Comparison of ENCODE assay signal across 19 cellular contexts in genomic region chr5:111772456-111772855, GRCh38. TPM values are rescaled to one million over a fixed set of nuclear protein-coding genes. Genes with fewer than 3 reads are reported as not detected.
DNase-seq lines count a peak whose midpoint lies in the region; ATAC-seq, FAIRE-seq and TF ChIP-seq lines count a peak whose summit lies in the region.
"Had no signal": no experiment of that assay in that cellular context is flagged by ENCODE, and none has a peak within 500 bp of the region (broad histone marks: within the 10 kb centered on the region; RNA-seq: fewer than 3 reads in every experiment).

No MANE protein-coding gene starts in this region.

- peaks cover 1% of the 10 kb centered on the region; the same call in 1 of the 2 replicates for H3K23me2 ChIP-seq in H1 (ENCODE audit: low read depth, low read length)

- H4K91ac ChIP-seq in H1 (replicated peaks; ENCODE audit: insufficient read length, low read length) = no peak overlapping the region

- H2BK120ac ChIP-seq in H1 (replicated peaks; ENCODE audit: low read depth, low read length) = no peak overlapping the region

- H3K9me3 ChIP-seq in SK-N-SH = no peaks in the 10 kb centered on the region
- no peaks in the 10 kb centered on the region for H3K9me3 ChIP-seq in H1 (ENCODE audit: insufficient read depth in 2 of 2, low read depth in 1 of 2, low read length in 1 of 2)
- H3K9me3 ChIP-seq: psoas muscle, SJCRH30, testis had no signal

- no peaks in the 10 kb centered on the region for H3K79me1 ChIP-seq in H1 (ENCODE audit: low read depth, low read length)

- no peak for ATAC-seq in SK-N-SH treated with all-trans-retinoic acid at 6 μM for 48 hours
- no peak for ATAC-seq in HG02642 (IDR thresholded peaks at IDR 0.05; ENCODE audit: poor library complexity, unreplicated experiment)
- no peak for ATAC-seq in HG03139 (IDR thresholded peaks at IDR 0.05; ENCODE audit: unreplicated experiment)
- ATAC-seq in GM18505 (IDR thresholded peaks at IDR 0.05; ENCODE audit: unreplicated experiment) = no peak
- ATAC-seq: psoas muscle had no signal

- H4K20me1 ChIP-seq in SK-N-SH (ENCODE audit: insufficient read depth) = no peaks in the 10 kb centered on the region
- H4K20me1 ChIP-seq in H1 (replicated peaks in 1 of 2; ENCODE audit: control insufficient read depth in 1 of 2, insufficient read depth in 2 of 2, low read length in 2 of 2) = no peaks in the 10 kb centered on the region

- H2BK15ac ChIP-seq in H1 (ENCODE audit: low read length) = no peak overlapping the region

- H2BK20ac ChIP-seq in H1 (ENCODE audit: low read length) = no peak overlapping the region

- H3K4me2 ChIP-seq in SK-N-SH = no peak overlapping the region
- H3K4me2 ChIP-seq in H1 (ENCODE audit: insufficient read depth in 1 of 2, low read depth in 2 of 2, low read length in 2 of 2) = no peak overlapping the region

- peaks cover 7% of the 10 kb centered on the region for H3F3A ChIP-seq in SK-N-SH (replicated peaks; ENCODE audit: insufficient read depth)

- TF ChIP-seq EP300 in SK-N-SH (IDR thresholded peaks at IDR 0.05; ENCODE audit: borderline replicate concordance in 1 of 2, low read depth in 1 of 2, low read length in 1 of 2) (no peak), H1 (IDR thresholded peaks at IDR 0.05; ENCODE audit: borderline replicate concordance in 1 of 2, low read depth in 2 of 2, low read length in 2 of 2) (no peak)

- CTCF ChIA-PET in SK-N-SH (lab: Yijun Ruan, JAX) = no interaction called here
- CTCF ChIA-PET in H1 (lab: Charles Lee; ENCODE audit: partially characterized antibody) = interaction anchor here (1.0 to 1.1 kb wide), 3 partner anchors 23 to 222 kb away, joined by 3 to 4 read pairs (median 3); no protein-coding TSS in a partner anchor

- no peak overlapping the region for H3K23ac ChIP-seq in H1 (ENCODE audit: insufficient read length)

- no peak overlapping the region for H3K9ac ChIP-seq in SK-N-SH
- no peak overlapping the region for H3K9ac ChIP-seq in H1 (replicated peaks in 1 of 4; ENCODE audit: extremely low read depth in 1 of 4, low read depth in 3 of 4, low read length in 3 of 4)

- no peak for DNase-seq in SK-N-SH
- peak; percentile 44 for DNase-seq in LHCN-M2 (ENCODE audit: low read depth)
- peak in 1 of 2 experiments; percentile 54 for DNase-seq in H1 (ENCODE audit: low read depth in 1 of 2, low spot score in 2 of 2)
- peak; percentile 20 for DNase-seq in urothelium cell line (ENCODE audit: low spot score)
- DNase-seq: activated naive CD4-positive, alpha-beta T cell treated with anti-CD3 and anti-CD28 coated beads, Interleukin-2, amount 10 ng/mL, durations not matched to agents 7 days and 5 days; DMS153; effector CD8-positive, alpha-beta T cell; NCI-H1105 treated with DMSO at 0.1 percent for 48 hours; NK-92 treated with Interleukin-12 subunit alpha and Interleukin-12 subunit beta, amount 100 ng/mL, for 24 hours; psoas muscle; testis had no signal

- no peak overlapping the region for H3K56ac ChIP-seq in H1 (replicated peaks; ENCODE audit: insufficient read length, low read depth, low read length)

- TF ChIP-seq CTCF in SK-N-SH (IDR thresholded peaks at IDR 0.05) = no peak
- peak in 1 of 3 experiments; percentile 24; a peak in 1 of 4 replicates for TF ChIP-seq CTCF in H1 (IDR thresholded peaks at IDR 0.05; ENCODE audit: control extremely low read depth in 1 of 3, insufficient read depth in 1 of 3, low read depth in 1 of 3, low read length in 3 of 3)

- no peak overlapping the region for H3K18ac ChIP-seq in H1 (ENCODE audit: extremely low read depth, low read length)

- no peak overlapping the region for H2AK5ac ChIP-seq in H1 (ENCODE audit: low read depth, low read length)

- H3K36me3 ChIP-seq in SK-N-SH (replicated peaks in 1 of 2; ENCODE audit: control insufficient read depth in 1 of 2, insufficient read depth in 2 of 2, low read length in 1 of 2) = no peaks in the 10 kb centered on the region
- no peaks in the 10 kb centered on the region for H3K36me3 ChIP-seq in H1 (ENCODE audit: control insufficient read depth in 2 of 4, insufficient read depth in 4 of 4, low read length in 3 of 4)
- H3K36me3 ChIP-seq: SJCRH30 had no signal

- no peaks in the 10 kb centered on the region for H3K9me2 ChIP-seq in SK-N-SH

- no peak overlapping the region for H2BK12ac ChIP-seq in H1 (ENCODE audit: low read depth, low read length)

- H3K4me3 ChIP-seq in SK-N-SH (ENCODE audit: low read depth in 2 of 2, low read length in 1 of 2) (no peak overlapping the region), H1 (ENCODE audit: extremely low read depth in 1 of 4, insufficient read depth in 2 of 4, low read depth in 3 of 4, low read length in 4 of 4) (no peak overlapping the region)
- H3K4me3 ChIP-seq: psoas muscle, SJCRH30, testis had no signal

- WGBS in SK-N-SH (ENCODE audit: low lambda C conversion rate) = 76% methylated on average over 5 of the region's 5 CpGs
- 60% methylated on average over 5 of the region's 5 CpGs; no CpG with 5 or more reads in 1 of the 2 experiments for WGBS in H1 (ENCODE audit: extremely low coverage in 1 of 2, insufficient coverage in 1 of 2, insufficient read length in 1 of 2, insufficient replicate concordance in 2 of 2, low coverage in 1 of 2, low lambda C conversion rate in 2 of 2, missing lambda C conversion rate in 1 of 2), 2 experiments

- H4K5ac ChIP-seq in H1 (ENCODE audit: insufficient read length, low read depth, low read length) = no peak overlapping the region

- POLR2A ChIA-PET in SK-N-SH (lab: Yijun Ruan, JAX) = no interaction called here
- POLR2A ChIA-PET in H1 (lab: Charles Lee; ENCODE audit: partially characterized antibody) = interaction anchor here (1.0 to 1.2 kb wide), 2 partner anchors 8 to 14 kb away, joined by 3 to 4 read pairs; no protein-coding TSS in a partner anchor

- no peak overlapping the region for H4K8ac ChIP-seq in H1 (ENCODE audit: extremely low read depth, insufficient read depth, low read length)

- no peak overlapping the region for H2BK5ac ChIP-seq in H1 (ENCODE audit: low read depth, low read length)

- H3K27ac ChIP-seq in SK-N-SH (ENCODE audit: low read depth in 2 of 2, low read length in 1 of 2) (no peak overlapping the region), H1 (ENCODE audit: low read depth, low read length) (no peak overlapping the region)
- H3K27ac ChIP-seq: psoas muscle, SJCRH30, testis had no signal

- H3K27me3 ChIP-seq in SK-N-SH (ENCODE audit: insufficient read depth) (no peaks in the 10 kb centered on the region), H1 (replicated peaks in 1 of 4; ENCODE audit: control insufficient read depth in 3 of 4, extremely low read depth in 1 of 4, insufficient read depth in 3 of 4, low read length in 3 of 4) (no peaks in the 10 kb centered on the region)
- H3K27me3 ChIP-seq: SJCRH30, testis had no signal

- H2AFZ ChIP-seq in SK-N-SH (ENCODE audit: low read depth) (no peak overlapping the region), H1 (ENCODE audit: low read length) (no peak overlapping the region)

- no peak for TF ChIP-seq RAD21 in SK-N-SH (IDR thresholded peaks at IDR 0.05; ENCODE audit: low read length)
- peak; percentile 15 to 16; a peak in 1 of 4 replicates for TF ChIP-seq RAD21 in H1 (IDR thresholded peaks at IDR 0.05 in 1 of 2, conservative IDR thresholded peaks at IDR 0.05 in 1 of 2; ENCODE audit: low read depth in 2 of 2, low read length in 2 of 2)

- H3K79me2 ChIP-seq in SK-N-SH (ENCODE audit: insufficient read depth) = no peaks in the 10 kb centered on the region
- no peaks in the 10 kb centered on the region for H3K79me2 ChIP-seq in H1 (ENCODE audit: control insufficient read depth in 1 of 2, insufficient read depth in 2 of 2, low read length in 2 of 2)

- H3K4me1 ChIP-seq in SK-N-SH (ENCODE audit: control insufficient read depth in 1 of 2, insufficient read depth in 2 of 2, low read depth in 1 of 2, low read length in 1 of 2) (peaks cover 9 to 10% of the 10 kb centered on the region in 2 experiments; a peak in 3 of 4 replicates), H1 (replicated peaks in 1 of 4; ENCODE audit: control insufficient read depth in 3 of 4, insufficient read depth in 4 of 4, low read length in 3 of 4) (peaks cover 0 to 3% (median 0%) of the 10 kb centered on the region in 4 experiments; a peak in 3 of 7 replicates)
- H3K4me1 ChIP-seq: testis had no signal

- peak overlapping the region; percentile 93 for H3K4ac ChIP-seq in H1 (replicated peaks; ENCODE audit: insufficient read length, low read depth, low read length)

- FAIRE-seq in H1 (lab: Jason Lieb, UNC) = peak; percentile 94
- FAIRE-seq in urothelium cell line (lab: Jason Lieb, UNC) = no peak
- FAIRE-seq: bronchial epithelial cell, frontal cortex, GM12891 had no signal

- no peak overlapping the region for H3K14ac ChIP-seq in H1 (ENCODE audit: insufficient read length)

- TF ChIP-seq POLR2A in H1 (IDR thresholded peaks at IDR 0.05; ENCODE audit: control extremely low read depth in 1 of 2, low read depth in 2 of 2, low read length in 2 of 2) (no peak), GM18505 (IDR thresholded peaks at IDR 0.05; ENCODE audit: borderline replicate concordance, extremely low read depth, insufficient read depth, insufficient read length) (no peak)

TF ChIP-seq in SK-N-SH treated with all-trans-retinoic acid at 6 μM for 48 hours, 23 proteins besides CTCF, POLR2A, EP300 and RAD21 (continues in another document):
- TF ChIP-seq ARNTL (CRISPR knock-in tag; IDR thresholded peaks at IDR 0.05; ENCODE audit: borderline replicate concordance, low read depth) = no peak
- TF ChIP-seq ZFP3 (CRISPR knock-in tag; IDR thresholded peaks at IDR 0.05) = no peak

TF ChIP-seq in H1, 55 proteins besides CTCF, POLR2A, EP300 and RAD21 (continues in another document):
- peak; percentile 52; the same call in 1 of the 2 replicates for TF ChIP-seq YY1 (IDR thresholded peaks at IDR 0.05; ENCODE audit: low read depth, low read length)
- 0 out of 2 replicates have a peak, but pooled peaks have one; percentile 36 for TF ChIP-seq E2F6 (IDR thresholded peaks at IDR 0.05)

RNA-seq across cellular contexts. Expression of gene NREP, which starts 15.5 kb away (rescaled TPM):
- polyA plus RNA-seq in SK-N-SH (2012; rRNA removed) (94.4 and 143 TPM in 2 replicates), H1 (2011; rRNA removed) (171 and 301 TPM in 2 replicates)
- 140 and 180 TPM in 2 replicates for polyA plus RNA-seq in SK-N-SH (2012; cell fraction: cytosol; rRNA removed)
- 72.8 and 166 TPM in 2 replicates for polyA plus RNA-seq in SK-N-SH (2012; cell fraction: nucleus; rRNA removed)
- 90.2 and 90.5 TPM in 2 replicates for total RNA-seq in LHCN-M2 (2014; rRNA removed)
- polyA plus RNA-seq in LHCN-M2 (2012) = 167 TPM
- total RNA-seq in H1 (2021; fragmentation: NEBNext Ultra II Directional; extraction: Animal tissue kit (Norgen Biotek cat#: 25700)) = 254 and 271 TPM in 2 replicates
- polyA plus RNA-seq in H1 (2011; cell fraction: cytosol; rRNA removed) = 298 TPM
- 110 TPM for polyA plus RNA-seq in H1 (2011; cell fraction: nucleus; rRNA removed)
- 155 to 220 TPM (median 172 TPM) in 4 replicates for polyA plus RNA-seq in H1 (2012, experiment 1 of 2)
- 147 TPM for polyA plus RNA-seq in H1 (2012, experiment 2 of 2)
- polyA plus RNA-seq in H1 (2013, experiment 1 of 2) = 272 TPM
- polyA plus RNA-seq in H1 (2013, experiment 2 of 2) = 278 TPM
- 145 and 168 TPM in 2 replicates for polyA minus RNA-seq in H1 (2011; rRNA and poly(A)+ RNA removed)
- polyA minus RNA-seq in H1 (2011; cell fraction: cytosol; rRNA and poly(A)+ RNA removed) = 88.7 TPM
- polyA minus RNA-seq in H1 (2011; cell fraction: nucleus; rRNA and poly(A)+ RNA removed) = 211 TPM
